ENCODE assay signal across 17 cellular contexts in genomic region chr2:228377533-228377932, GRCh38.
"Had no signal": no experiment of that assay in that cellular context is flagged by ENCODE, and none has a peak within 500 bp of the region (broad histone marks: within the 10 kb centered on the region; RNA-seq: fewer than 3 reads in every experiment).

No MANE protein-coding gene starts in this region.

- H3K36me3 ChIP-seq: adrenal gland, gastroesophageal sphincter, pancreas, upper lobe of right lung had no signal

- ATAC-seq: gastroesophageal sphincter, pancreas, upper lobe of right lung had no signal

- H3K27ac ChIP-seq: adrenal gland, epithelial cell of prostate, gastroesophageal sphincter, pancreas, testis, upper lobe of right lung had no signal

- H3K9me3 ChIP-seq: adrenal gland, gastroesophageal sphincter, pancreas, testis, upper lobe of right lung had no signal

- H3K27me3 ChIP-seq: adrenal gland, gastroesophageal sphincter, pancreas, testis, upper lobe of right lung had no signal

- H3K4me3 ChIP-seq: adrenal gland, gastroesophageal sphincter, lung, pancreas, testis, upper lobe of right lung had no signal

- DNase-seq: activated B cell treated with CpG ODN at 0.5 μM for 24 hours; activated CD4-positive, alpha-beta T cell treated with anti-CD3 and anti-CD28 coated beads, Interleukin-2, amount 50 U/mL, for 1 hour; activated naive CD4-positive, alpha-beta T cell treated with anti-CD3 and anti-CD28 coated beads, Interleukin-2, amount 10 ng/mL, durations not matched to agents 7 days and 5 days; adrenal gland; cortex of kidney; effector CD8-positive, alpha-beta T cell; hypothalamus; midbrain; naive B cell; pancreas; stimulated activated CD4-positive, alpha-beta T cell treated with anti-CD3 and anti-CD28 coated beads, Interleukin-15, amount 100 ng/mL, for 24 hours; stimulated activated CD4-positive, alpha-beta T cell treated with anti-CD3 and anti-CD28 coated beads, Interleukin-4, amount 100 ng/mL, for 24 hours; testis; upper lobe of right lung had no signal

- H3K4me1 ChIP-seq: adrenal gland, gastroesophageal sphincter, pancreas, testis, upper lobe of right lung had no signal
